8 cellular contexts compared by ENCODE assay signal in genomic region chr13:36818483-36819063, GRCh38. TPM values are rescaled to one million over a fixed set of nuclear protein-coding genes. Genes with fewer than 3 reads are reported as not detected.
DNase-seq lines count a peak whose midpoint lies in the region; ATAC-seq and TF ChIP-seq lines count a peak whose summit lies in the region.

No MANE protein-coding gene starts in this region.

- H3K27me3 ChIP-seq in WERI-Rb-1 (ENCODE audit: insufficient read depth, low read depth, severe bottlenecking) (no peaks in the 10 kb centered on the region), heart left ventricle (no peaks in the 10 kb centered on the region)

- peak; percentile 28 for ATAC-seq in GM18517 (IDR thresholded peaks at IDR 0.05; ENCODE audit: unreplicated experiment)
- peak; percentile 23 for ATAC-seq in HG02642 (IDR thresholded peaks at IDR 0.05; ENCODE audit: poor library complexity, unreplicated experiment)
- ATAC-seq in heart left ventricle: peak in 2 of 4 donors; percentile 7 to 21
- no peak for ATAC-seq in HG03520 (IDR thresholded peaks at IDR 0.05; ENCODE audit: unreplicated experiment)

- H3K9me3 ChIP-seq in WERI-Rb-1 (ENCODE audit: severe bottlenecking): no peaks in the 10 kb centered on the region
- no peaks in the 10 kb centered on the region for H3K9me3 ChIP-seq in heart left ventricle

- no peaks in the 10 kb centered on the region; the same call in 1 of the 2 replicates for H3K36me3 ChIP-seq in WERI-Rb-1
- no peaks in the 10 kb centered on the region for H3K36me3 ChIP-seq in heart left ventricle

- H3K4me1 ChIP-seq in heart left ventricle: peaks cover 0 to 31% (median 18%) of the 10 kb centered on the region in 12 donors

- no peak for TF ChIP-seq POLR2A in heart left ventricle (IDR thresholded peaks at IDR 0.05)

- H3K27ac ChIP-seq in WERI-Rb-1: no peak overlapping the region; the same call in 1 of the 2 replicates
- peak overlapping the region in 10 of 12 donors; percentile 45 to 89 (median 76) for H3K27ac ChIP-seq in heart left ventricle
- H3K27ac ChIP-seq in skin epidermis: peak overlapping the region in 17 of 21 experiments; percentile 39 to 90 (median 77)

- 5 to 7% (median 6%) methylated on average over 12 of the region's 12 CpGs for WGBS in heart left ventricle, 4 donors

- H3K4me3 ChIP-seq in WERI-Rb-1 (ENCODE audit: low read depth, low read length): peak overlapping the region; percentile 69
- peak overlapping the region; percentile 64 to 95 (median 80) for H3K4me3 ChIP-seq in heart left ventricle
- H3K4me3 ChIP-seq in skin epidermis: peak overlapping the region; percentile 61 to 96 (median 74)

- TF ChIP-seq CTCF in WERI-Rb-1 (IDR thresholded peaks at IDR 0.05; ENCODE audit: low read depth, low read length) (no peak), heart left ventricle (IDR thresholded peaks at IDR 0.05) (no peak)

- intact Hi-C loops in heart left ventricle (cut with DNase I): no loop called here

- no peak for DNase-seq in WERI-Rb-1
- DNase-seq in heart left ventricle: no peak
- DNase-seq in OCI-M2 (lab: John Stamatoyannopoulos, UW; ENCODE audit: unreplicated experiment): no peak
- no peak for DNase-seq in HUDEP-2 (lab: John Stamatoyannopoulos, UW; ENCODE audit: unreplicated experiment in 76 of 76)

RNA-seq across cellular contexts. Expression of gene RFXAP, which starts 0.4 kb away (rescaled TPM):
- total RNA-seq in heart left ventricle: 1 to 10 TPM; 1.0 to 5.2 (median 4.2) TPM
- 1 to 10 TPM; 2.2 to 2.3 TPM for polyA plus RNA-seq in heart left ventricle
